In the genomic region with DNA sequence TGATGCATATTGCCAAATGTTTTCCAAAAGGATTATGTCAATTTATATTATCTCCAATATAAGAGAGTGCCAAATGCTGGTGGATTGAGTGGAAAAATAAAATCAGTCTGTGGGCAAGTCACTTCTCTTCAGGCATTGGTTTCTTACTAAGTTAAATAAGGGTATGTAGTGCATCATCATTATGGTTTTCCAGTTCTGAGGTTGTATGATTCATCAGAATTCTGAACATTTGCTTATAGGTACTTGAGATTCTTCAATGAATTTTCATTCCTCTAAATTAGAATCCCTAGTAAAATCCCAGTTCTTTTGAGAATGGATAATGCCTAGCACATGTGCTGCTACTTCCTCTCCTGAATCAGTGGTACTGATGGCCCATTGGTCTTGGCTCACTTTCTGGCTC, we compare ENCODE assay signal across 16 cellular contexts.
DNase-seq lines count a peak whose midpoint lies in the region; ATAC-seq and TF ChIP-seq lines count a peak whose summit lies in the region.
"Had no signal": no experiment of that assay in that cellular context is flagged by ENCODE, and none has a peak within 500 bp of the region (broad histone marks: within the 10 kb centered on the region; RNA-seq: fewer than 3 reads in every experiment).

No MANE protein-coding gene starts in this region.

- peak overlapping the region; percentile 19 for H2AFZ ChIP-seq in IMR-90 (replicated peaks; ENCODE audit: low read length, poor library complexity)

- H3K4me1 ChIP-seq in IMR-90 (ENCODE audit: control insufficient read depth, insufficient read depth, low read length) = peaks cover 1% of the 10 kb centered on the region; the same call in 1 of the 2 replicates
- no peaks in the 10 kb centered on the region for H3K4me1 ChIP-seq in suprapubic skin
- H3K4me1 ChIP-seq: BE2C had no signal

- POLR2A ChIA-PET in IMR-90 (lab: Charles Lee; ENCODE audit: unreplicated experiment) = no interaction called here

- H4K5ac ChIP-seq in IMR-90 (ENCODE audit: low read depth, low read length) = no peak overlapping the region

- H3K4me3 ChIP-seq in IMR-90 (ENCODE audit: insufficient read depth, low read depth, low read length) (no peak overlapping the region), epithelial cell of esophagus (ENCODE audit: low read length) (no peak overlapping the region), suprapubic skin (no peak overlapping the region)

- no peak for TF ChIP-seq CTCF in IMR-90 (conservative IDR thresholded peaks at IDR 0.05; ENCODE audit: low read depth, low read length)
- TF ChIP-seq CTCF in epithelial cell of esophagus (IDR thresholded peaks at IDR 0.05; ENCODE audit: insufficient read depth, low read depth, low read length, missing control alignments) = no peak
- no peak for TF ChIP-seq CTCF in suprapubic skin (IDR thresholded peaks at IDR 0.05)

- no peak overlapping the region for H4K91ac ChIP-seq in IMR-90 (ENCODE audit: insufficient read depth, low read depth, low read length)

- dilution Hi-C loops in IMR-90 (cut with HindIII; ENCODE audit: low sequenced_read_pairs, unreplicated experiment) = no loop called here

- no peak overlapping the region for H3K14ac ChIP-seq in IMR-90 (replicated peaks; ENCODE audit: low read depth, low read length)

- intact Hi-C loops in IMR-90 (cut with micrococcal nuclease) = no loop called here

- H3K56ac ChIP-seq in IMR-90 (ENCODE audit: extremely low read depth, insufficient read depth, low read length) = no peak overlapping the region

- no peak overlapping the region for H3K4me2 ChIP-seq in IMR-90 (ENCODE audit: low read depth, low read length)

- no peaks in the 10 kb centered on the region for H3K79me1 ChIP-seq in IMR-90 (ENCODE audit: low read depth in 1 of 2, low read length in 2 of 2)

- H3K27ac ChIP-seq in IMR-90 (ENCODE audit: insufficient read depth, low read length) (no peak overlapping the region), suprapubic skin (no peak overlapping the region)

- TF ChIP-seq POLR2A in IMR-90 (IDR thresholded peaks at IDR 0.05; ENCODE audit: low read depth, low read length) = no peak
- no peak for TF ChIP-seq POLR2A in suprapubic skin (IDR thresholded peaks at IDR 0.05)

- H2AK9ac ChIP-seq in IMR-90 (replicated peaks; ENCODE audit: low read depth, low read length, poor library complexity) = no peak overlapping the region

- TF ChIP-seq RAD21 in IMR-90 (IDR thresholded peaks at IDR 0.05; ENCODE audit: low read length) = no peak

- H3K23ac ChIP-seq in IMR-90 (ENCODE audit: low read depth, low read length) = no peak overlapping the region

- DNase-seq in IMR-90 = peak; percentile 26
- peak; percentile 24 for DNase-seq in epithelial cell of esophagus (ENCODE audit: low read depth)
- peak; percentile 38 for DNase-seq in iris pigment epithelial cell (ENCODE audit: low read depth)
- DNase-seq in middle frontal gyrus (ENCODE audit: extremely low spot score, low spot score) = no peak
- DNase-seq in suprapubic skin (ENCODE audit: low spot score in 2 of 2) = no peak
- DNase-seq: ACHN; BE2C; C1 segment of cervical spinal cord; CD4-positive, CD25-positive, alpha-beta regulatory T cell; CD8-positive, alpha-beta memory T cell; COR-L47; DMS 273 treated with DMSO at 0.1 percent for 48 hours; DMS53; DND-41; H9 had no signal

- no peak overlapping the region for H3K4ac ChIP-seq in IMR-90 (ENCODE audit: low read depth, low read length)

- CTCF ChIA-PET in IMR-90 (lab: Yijun Ruan, JAX) = no interaction called here

- H3K18ac ChIP-seq in IMR-90 (ENCODE audit: low read depth, low read length) = no peak overlapping the region

- H4K20me1 ChIP-seq in IMR-90 (ENCODE audit: insufficient read depth, low read length) = no peaks in the 10 kb centered on the region

- no TSS peak for BruUV-seq in IMR-90 (replicated peaks; lab: Mats Ljungman, UMichigan)

- H4K8ac ChIP-seq in IMR-90 (ENCODE audit: low read depth in 2 of 2, low read length in 2 of 2) = no peak overlapping the region

- no peak for TF ChIP-seq EP300 in suprapubic skin (IDR thresholded peaks at IDR 0.05)

- H2BK20ac ChIP-seq in IMR-90 (ENCODE audit: low read depth, low read length) = no peak overlapping the region

- no peak overlapping the region for H2BK5ac ChIP-seq in IMR-90 (ENCODE audit: low read depth, low read length, poor library complexity, severe bottlenecking)

- H3K9me1 ChIP-seq in IMR-90 (ENCODE audit: insufficient read depth, low read length) = no peaks in the 10 kb centered on the region

- H2BK15ac ChIP-seq in IMR-90 (ENCODE audit: low read depth, low read length) = no peak overlapping the region

- ATAC-seq in IMR-90 (ENCODE audit: low read depth) (no peak), GM19455 (IDR thresholded peaks at IDR 0.05; ENCODE audit: unreplicated experiment) (no peak)

- H3K36me3 ChIP-seq in IMR-90 (ENCODE audit: control insufficient read depth, insufficient read depth, low read length) (no peaks in the 10 kb centered on the region), suprapubic skin (no peaks in the 10 kb centered on the region)
- H3K36me3 ChIP-seq: BE2C had no signal

- H2AK5ac ChIP-seq in IMR-90 (ENCODE audit: low read depth, low read length) = no peak overlapping the region

- in situ Hi-C loops in IMR-90 (cut with MboI; ENCODE audit: low sequenced_read_pairs) = no loop called here

- H2BK120ac ChIP-seq in IMR-90 (ENCODE audit: low read depth, low read length) = no peak overlapping the region

- H3K27me3 ChIP-seq in IMR-90 (ENCODE audit: control insufficient read depth, insufficient read depth, low read length) = peaks cover 11% of the 10 kb centered on the region
- H3K27me3 ChIP-seq in suprapubic skin = peaks cover 3% of the 10 kb centered on the region
- H3K27me3 ChIP-seq: BE2C had no signal

- H3K9ac ChIP-seq in IMR-90 (ENCODE audit: low read depth, low read length) = no peak overlapping the region

- H3K9me3 ChIP-seq in IMR-90 (ENCODE audit: control insufficient read depth, insufficient read depth, low read length) = no peaks in the 10 kb centered on the region
- H3K9me3 ChIP-seq in suprapubic skin = no peaks in the 10 kb centered on the region
- H3K9me3 ChIP-seq: BE2C had no signal

TF ChIP-seq in IMR-90, 13 proteins besides CTCF, POLR2A, EP300 and RAD21:
- TF ChIP-seq NFE2L2 (IDR thresholded peaks at IDR 0.05; ENCODE audit: low read depth, low read length) = no peak
- TF ChIP-seq MXI1 (IDR thresholded peaks at IDR 0.05; ENCODE audit: borderline replicate concordance, low read depth, low read length) = no peak
- no peak for TF ChIP-seq RFX5 (IDR thresholded peaks at IDR 0.05; ENCODE audit: low read depth, low read length)
- no peak for TF ChIP-seq CEBPB (IDR thresholded peaks at IDR 0.05; ENCODE audit: low read depth, low read length)
- TF ChIP-seq BHLHE40 (IDR thresholded peaks at IDR 0.05; ENCODE audit: low read depth, low read length) = no peak
- TF ChIP-seq, protein P1, sequence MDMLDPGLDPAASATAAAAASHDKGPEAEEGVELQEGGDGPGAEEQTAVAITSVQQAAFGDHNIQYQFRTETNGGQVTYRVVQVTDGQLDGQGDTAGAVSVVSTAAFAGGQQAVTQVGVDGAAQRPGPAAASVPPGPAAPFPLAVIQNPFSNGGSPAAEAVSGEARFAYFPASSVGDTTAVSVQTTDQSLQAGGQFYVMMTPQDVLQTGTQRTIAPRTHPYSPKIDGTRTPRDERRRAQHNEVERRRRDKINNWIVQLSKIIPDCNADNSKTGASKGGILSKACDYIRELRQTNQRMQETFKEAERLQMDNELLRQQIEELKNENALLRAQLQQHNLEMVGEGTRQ (IDR thresholded peaks at IDR 0.05; ENCODE audit: low read depth, low read length) = no peak
- no peak for TF ChIP-seq CHD1 (IDR thresholded peaks at IDR 0.05; ENCODE audit: low read depth, low read length)
- TF ChIP-seq, protein P2, sequence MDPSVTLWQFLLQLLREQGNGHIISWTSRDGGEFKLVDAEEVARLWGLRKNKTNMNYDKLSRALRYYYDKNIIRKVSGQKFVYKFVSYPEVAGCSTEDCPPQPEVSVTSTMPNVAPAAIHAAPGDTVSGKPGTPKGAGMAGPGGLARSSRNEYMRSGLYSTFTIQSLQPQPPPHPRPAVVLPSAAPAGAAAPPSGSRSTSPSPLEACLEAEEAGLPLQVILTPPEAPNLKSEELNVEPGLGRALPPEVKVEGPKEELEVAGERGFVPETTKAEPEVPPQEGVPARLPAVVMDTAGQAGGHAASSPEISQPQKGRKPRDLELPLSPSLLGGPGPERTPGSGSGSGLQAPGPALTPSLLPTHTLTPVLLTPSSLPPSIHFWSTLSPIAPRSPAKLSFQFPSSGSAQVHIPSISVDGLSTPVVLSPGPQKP (IDR thresholded peaks at IDR 0.05; ENCODE audit: borderline replicate concordance, low read depth, low read length) = no peak
- TF ChIP-seq MAFK (IDR thresholded peaks at IDR 0.05; ENCODE audit: low read depth, low read length) = no peak
- no peak for TF ChIP-seq SMC3 (IDR thresholded peaks at IDR 0.05; ENCODE audit: low read depth, low read length)
- no peak for TF ChIP-seq FOS (IDR thresholded peaks at IDR 0.05; ENCODE audit: low read depth, low read length)
- no peak for TF ChIP-seq MAZ (IDR thresholded peaks at IDR 0.05; ENCODE audit: borderline replicate concordance, low read depth, low read length)
- TF ChIP-seq RCOR1 (IDR thresholded peaks at IDR 0.05; ENCODE audit: insufficient replicate concordance, low read length) = no peak

Comparison
In these comparisons a context has a peak if more than half of its experiments do, and no peak if none do; other contexts are left out.
1. DNase-seq: peak in IMR-90 (single experiment), epithelial cell of esophagus (single experiment) and iris pigment epithelial cell (single experiment); none in middle frontal gyrus (single experiment) and suprapubic skin (0 of 2).